1 cellular context compared by ENCODE assay signal in the genomic region with DNA sequence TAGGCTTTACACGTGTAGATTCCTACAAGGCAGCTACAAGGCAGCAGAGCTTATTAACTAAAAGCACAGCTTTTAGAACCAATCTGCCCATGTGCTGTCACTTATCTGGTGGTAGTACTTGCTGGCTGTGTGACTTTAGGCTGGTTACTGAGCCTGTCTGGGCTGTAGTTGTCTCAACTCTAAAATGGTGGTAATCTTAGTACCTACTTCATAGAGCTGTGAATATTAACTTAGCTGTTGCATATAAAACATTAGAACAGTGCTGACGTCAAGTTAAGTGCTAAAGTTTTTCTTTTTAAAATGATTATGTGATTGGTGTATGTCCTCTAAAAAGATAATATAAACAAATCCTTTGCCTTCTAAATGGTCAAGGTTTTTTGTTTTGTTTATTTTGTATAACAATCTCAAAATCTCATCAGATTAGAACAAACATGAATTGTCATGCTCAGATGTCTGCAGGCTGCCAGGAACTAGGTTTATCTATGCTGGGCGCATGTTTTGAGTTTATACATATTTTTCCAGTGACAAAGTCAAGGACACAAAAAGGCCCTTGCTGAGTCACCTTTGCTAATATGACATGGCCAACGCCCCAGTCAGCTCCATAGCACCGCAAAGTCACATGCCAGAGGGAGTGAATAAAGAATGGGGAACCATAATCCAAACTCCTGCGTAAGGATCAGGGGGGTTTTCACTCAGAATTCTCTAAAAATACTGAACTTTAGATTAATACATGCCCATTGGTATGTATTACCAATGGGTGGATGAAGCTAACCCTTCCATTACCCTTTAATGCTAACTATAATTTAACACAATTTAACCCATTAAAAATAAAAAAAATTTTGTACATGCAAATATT.
TF ChIP-seq lines count a peak whose summit lies in the region.

No MANE protein-coding gene starts in this region.

TF ChIP-seq in HepG2, 621 proteins besides CTCF, POLR2A, EP300 and RAD21 (continued from another document and continues in another):
- TF ChIP-seq, protein P1, sequence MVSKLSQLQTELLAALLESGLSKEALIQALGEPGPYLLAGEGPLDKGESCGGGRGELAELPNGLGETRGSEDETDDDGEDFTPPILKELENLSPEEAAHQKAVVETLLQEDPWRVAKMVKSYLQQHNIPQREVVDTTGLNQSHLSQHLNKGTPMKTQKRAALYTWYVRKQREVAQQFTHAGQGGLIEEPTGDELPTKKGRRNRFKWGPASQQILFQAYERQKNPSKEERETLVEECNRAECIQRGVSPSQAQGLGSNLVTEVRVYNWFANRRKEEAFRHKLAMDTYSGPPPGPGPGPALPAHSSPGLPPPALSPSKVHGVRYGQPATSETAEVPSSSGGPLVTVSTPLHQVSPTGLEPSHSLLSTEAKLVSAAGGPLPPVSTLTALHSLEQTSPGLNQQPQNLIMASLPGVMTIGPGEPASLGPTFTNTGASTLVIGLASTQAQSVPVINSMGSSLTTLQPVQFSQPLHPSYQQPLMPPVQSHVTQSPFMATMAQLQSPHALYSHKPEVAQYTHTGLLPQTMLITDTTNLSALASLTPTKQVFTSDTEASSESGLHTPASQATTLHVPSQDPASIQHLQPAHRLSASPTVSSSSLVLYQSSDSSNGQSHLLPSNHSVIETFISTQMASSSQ (IDR thresholded peaks at IDR 0.05; ENCODE audit: low read depth): no peak
- TF ChIP-seq, protein P1 (CRISPR knock-in tag; IDR thresholded peaks at IDR 0.05; ENCODE audit: borderline replicate concordance): peak; percentile 47; the same call in 1 of the 2 replicates
- TF ChIP-seq ERF (CRISPR knock-in tag; IDR thresholded peaks at IDR 0.05): peak; percentile 26; the same call in 1 of the 2 replicates
- TF ChIP-seq, protein P2, sequence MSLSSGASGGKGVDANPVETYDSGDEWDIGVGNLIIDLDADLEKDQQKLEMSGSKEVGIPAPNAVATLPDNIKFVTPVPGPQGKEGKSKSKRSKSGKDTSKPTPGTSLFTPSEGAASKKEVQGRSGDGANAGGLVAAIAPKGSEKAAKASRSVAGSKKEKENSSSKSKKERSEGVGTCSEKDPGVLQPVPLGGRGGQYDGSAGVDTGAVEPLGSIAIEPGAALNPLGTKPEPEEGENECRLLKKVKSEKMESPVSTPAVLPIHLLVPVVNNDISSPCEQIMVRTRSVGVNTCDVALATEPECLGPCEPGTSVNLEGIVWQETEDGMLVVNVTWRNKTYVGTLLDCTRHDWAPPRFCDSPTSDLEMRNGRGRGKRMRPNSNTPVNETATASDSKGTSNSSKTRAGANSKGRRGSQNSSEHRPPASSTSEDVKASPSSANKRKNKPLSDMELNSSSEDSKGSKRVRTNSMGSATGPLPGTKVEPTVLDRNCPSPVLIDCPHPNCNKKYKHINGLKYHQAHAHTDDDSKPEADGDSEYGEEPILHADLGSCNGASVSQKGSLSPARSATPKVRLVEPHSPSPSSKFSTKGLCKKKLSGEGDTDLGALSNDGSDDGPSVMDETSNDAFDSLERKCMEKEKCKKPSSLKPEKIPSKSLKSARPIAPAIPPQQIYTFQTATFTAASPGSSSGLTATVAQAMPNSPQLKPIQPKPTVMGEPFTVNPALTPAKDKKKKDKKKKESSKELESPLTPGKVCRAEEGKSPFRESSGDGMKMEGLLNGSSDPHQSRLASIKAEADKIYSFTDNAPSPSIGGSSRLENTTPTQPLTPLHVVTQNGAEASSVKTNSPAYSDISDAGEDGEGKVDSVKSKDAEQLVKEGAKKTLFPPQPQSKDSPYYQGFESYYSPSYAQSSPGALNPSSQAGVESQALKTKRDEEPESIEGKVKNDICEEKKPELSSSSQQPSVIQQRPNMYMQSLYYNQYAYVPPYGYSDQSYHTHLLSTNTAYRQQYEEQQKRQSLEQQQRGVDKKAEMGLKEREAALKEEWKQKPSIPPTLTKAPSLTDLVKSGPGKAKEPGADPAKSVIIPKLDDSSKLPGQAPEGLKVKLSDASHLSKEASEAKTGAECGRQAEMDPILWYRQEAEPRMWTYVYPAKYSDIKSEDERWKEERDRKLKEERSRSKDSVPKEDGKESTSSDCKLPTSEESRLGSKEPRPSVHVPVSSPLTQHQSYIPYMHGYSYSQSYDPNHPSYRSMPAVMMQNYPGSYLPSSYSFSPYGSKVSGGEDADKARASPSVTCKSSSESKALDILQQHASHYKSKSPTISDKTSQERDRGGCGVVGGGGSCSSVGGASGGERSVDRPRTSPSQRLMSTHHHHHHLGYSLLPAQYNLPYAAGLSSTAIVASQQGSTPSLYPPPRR (CRISPR knock-in tag; IDR thresholded peaks at IDR 0.05; ENCODE audit: borderline replicate concordance): peak; percentile 30; the same call in 1 of the 2 replicates
- TF ChIP-seq SIX1 (CRISPR knock-in tag; IDR thresholded peaks at IDR 0.05; ENCODE audit: borderline replicate concordance): no peak
- peak; percentile 7; the same call in 1 of the 2 replicates for TF ChIP-seq CREB1 (IDR thresholded peaks at IDR 0.05)
- no peak for TF ChIP-seq CREB1 (CRISPR knock-in tag; IDR thresholded peaks at IDR 0.05)
- TF ChIP-seq, protein P3, sequence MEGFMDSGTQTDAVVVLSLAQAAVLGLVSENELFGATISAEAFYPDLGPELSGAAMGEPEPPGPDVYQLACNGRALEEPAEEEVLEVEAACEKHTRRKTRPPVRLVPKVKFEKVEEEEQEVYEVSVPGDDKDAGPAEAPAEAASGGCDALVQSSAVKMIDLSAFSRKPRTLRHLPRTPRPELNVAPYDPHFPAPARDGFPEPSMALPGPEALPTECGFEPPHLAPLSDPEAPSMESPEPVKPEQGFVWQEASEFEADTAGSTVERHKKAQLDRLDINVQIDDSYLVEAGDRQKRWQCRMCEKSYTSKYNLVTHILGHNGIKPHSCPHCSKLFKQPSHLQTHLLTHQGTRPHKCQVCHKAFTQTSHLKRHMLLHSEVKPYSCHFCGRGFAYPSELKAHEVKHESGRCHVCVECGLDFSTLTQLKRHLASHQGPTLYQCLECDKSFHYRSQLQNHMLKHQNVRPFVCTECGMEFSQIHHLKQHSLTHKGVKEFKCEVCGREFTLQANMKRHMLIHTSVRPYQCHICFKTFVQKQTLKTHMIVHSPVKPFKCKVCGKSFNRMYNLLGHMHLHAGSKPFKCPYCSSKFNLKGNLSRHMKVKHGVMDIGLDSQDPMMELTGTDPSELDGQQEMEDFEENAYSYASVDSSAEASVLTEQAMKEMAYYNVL (CRISPR knock-in tag; IDR thresholded peaks at IDR 0.05; ENCODE audit: borderline replicate concordance): no peak
- TF ChIP-seq, protein P4, sequence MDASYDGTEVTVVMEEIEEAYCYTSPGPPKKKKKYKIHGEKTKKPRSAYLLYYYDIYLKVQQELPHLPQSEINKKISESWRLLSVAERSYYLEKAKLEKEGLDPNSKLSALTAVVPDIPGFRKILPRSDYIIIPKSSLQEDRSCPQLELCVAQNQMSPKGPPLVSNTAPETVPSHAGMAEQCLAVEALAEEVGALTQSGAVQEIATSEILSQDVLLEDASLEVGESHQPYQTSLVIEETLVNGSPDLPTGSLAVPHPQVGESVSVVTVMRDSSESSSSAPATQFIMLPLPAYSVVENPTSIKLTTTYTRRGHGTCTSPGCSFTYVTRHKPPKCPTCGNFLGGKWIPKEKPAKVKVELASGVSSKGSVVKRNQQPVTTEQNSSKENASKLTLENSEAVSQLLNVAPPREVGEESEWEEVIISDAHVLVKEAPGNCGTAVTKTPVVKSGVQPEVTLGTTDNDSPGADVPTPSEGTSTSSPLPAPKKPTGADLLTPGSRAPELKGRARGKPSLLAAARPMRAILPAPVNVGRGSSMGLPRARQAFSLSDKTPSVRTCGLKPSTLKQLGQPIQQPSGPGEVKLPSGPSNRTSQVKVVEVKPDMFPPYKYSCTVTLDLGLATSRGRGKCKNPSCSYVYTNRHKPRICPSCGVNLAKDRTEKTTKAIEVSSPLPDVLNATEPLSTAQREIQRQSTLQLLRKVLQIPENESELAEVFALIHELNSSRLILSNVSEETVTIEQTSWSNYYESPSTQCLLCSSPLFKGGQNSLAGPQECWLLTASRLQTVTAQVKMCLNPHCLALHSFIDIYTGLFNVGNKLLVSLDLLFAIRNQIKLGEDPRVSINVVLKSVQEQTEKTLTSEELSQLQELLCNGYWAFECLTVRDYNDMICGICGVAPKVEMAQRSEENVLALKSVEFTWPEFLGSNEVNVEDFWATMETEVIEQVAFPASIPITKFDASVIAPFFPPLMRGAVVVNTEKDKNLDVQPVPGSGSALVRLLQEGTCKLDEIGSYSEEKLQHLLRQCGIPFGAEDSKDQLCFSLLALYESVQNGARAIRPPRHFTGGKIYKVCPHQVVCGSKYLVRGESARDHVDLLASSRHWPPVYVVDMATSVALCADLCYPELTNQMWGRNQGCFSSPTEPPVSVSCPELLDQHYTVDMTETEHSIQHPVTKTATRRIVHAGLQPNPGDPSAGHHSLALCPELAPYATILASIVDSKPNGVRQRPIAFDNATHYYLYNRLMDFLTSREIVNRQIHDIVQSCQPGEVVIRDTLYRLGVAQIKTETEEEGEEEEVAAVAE (CRISPR knock-in tag; IDR thresholded peaks at IDR 0.05; ENCODE audit: borderline replicate concordance): no peak
- no peak for TF ChIP-seq ZNF616 (CRISPR knock-in tag; IDR thresholded peaks at IDR 0.05; ENCODE audit: low read depth)
- TF ChIP-seq SMAD1 (CRISPR knock-in tag; IDR thresholded peaks at IDR 0.05; ENCODE audit: borderline replicate concordance, low read depth): no peak
- peak; percentile 48 for TF ChIP-seq ZMYM3 (CRISPR knock-in tag; IDR thresholded peaks at IDR 0.05)
- TF ChIP-seq, protein P5, sequence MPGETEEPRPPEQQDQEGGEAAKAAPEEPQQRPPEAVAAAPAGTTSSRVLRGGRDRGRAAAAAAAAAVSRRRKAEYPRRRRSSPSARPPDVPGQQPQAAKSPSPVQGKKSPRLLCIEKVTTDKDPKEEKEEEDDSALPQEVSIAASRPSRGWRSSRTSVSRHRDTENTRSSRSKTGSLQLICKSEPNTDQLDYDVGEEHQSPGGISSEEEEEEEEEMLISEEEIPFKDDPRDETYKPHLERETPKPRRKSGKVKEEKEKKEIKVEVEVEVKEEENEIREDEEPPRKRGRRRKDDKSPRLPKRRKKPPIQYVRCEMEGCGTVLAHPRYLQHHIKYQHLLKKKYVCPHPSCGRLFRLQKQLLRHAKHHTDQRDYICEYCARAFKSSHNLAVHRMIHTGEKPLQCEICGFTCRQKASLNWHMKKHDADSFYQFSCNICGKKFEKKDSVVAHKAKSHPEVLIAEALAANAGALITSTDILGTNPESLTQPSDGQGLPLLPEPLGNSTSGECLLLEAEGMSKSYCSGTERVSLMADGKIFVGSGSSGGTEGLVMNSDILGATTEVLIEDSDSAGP (CRISPR knock-in tag; IDR thresholded peaks at IDR 0.05; ENCODE audit: borderline replicate concordance): no peak
- TF ChIP-seq MAFG (CRISPR knock-in tag; IDR thresholded peaks at IDR 0.05): peak; percentile 43; the same call in 1 of the 2 replicates
- TF ChIP-seq, protein P6, sequence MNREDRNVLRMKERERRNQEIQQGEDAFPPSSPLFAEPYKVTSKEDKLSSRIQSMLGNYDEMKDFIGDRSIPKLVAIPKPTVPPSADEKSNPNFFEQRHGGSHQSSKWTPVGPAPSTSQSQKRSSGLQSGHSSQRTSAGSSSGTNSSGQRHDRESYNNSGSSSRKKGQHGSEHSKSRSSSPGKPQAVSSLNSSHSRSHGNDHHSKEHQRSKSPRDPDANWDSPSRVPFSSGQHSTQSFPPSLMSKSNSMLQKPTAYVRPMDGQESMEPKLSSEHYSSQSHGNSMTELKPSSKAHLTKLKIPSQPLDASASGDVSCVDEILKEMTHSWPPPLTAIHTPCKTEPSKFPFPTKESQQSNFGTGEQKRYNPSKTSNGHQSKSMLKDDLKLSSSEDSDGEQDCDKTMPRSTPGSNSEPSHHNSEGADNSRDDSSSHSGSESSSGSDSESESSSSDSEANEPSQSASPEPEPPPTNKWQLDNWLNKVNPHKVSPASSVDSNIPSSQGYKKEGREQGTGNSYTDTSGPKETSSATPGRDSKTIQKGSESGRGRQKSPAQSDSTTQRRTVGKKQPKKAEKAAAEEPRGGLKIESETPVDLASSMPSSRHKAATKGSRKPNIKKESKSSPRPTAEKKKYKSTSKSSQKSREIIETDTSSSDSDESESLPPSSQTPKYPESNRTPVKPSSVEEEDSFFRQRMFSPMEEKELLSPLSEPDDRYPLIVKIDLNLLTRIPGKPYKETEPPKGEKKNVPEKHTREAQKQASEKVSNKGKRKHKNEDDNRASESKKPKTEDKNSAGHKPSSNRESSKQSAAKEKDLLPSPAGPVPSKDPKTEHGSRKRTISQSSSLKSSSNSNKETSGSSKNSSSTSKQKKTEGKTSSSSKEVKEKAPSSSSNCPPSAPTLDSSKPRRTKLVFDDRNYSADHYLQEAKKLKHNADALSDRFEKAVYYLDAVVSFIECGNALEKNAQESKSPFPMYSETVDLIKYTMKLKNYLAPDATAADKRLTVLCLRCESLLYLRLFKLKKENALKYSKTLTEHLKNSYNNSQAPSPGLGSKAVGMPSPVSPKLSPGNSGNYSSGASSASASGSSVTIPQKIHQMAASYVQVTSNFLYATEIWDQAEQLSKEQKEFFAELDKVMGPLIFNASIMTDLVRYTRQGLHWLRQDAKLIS (CRISPR knock-in tag; IDR thresholded peaks at IDR 0.05): no peak
- TF ChIP-seq, protein P7, sequence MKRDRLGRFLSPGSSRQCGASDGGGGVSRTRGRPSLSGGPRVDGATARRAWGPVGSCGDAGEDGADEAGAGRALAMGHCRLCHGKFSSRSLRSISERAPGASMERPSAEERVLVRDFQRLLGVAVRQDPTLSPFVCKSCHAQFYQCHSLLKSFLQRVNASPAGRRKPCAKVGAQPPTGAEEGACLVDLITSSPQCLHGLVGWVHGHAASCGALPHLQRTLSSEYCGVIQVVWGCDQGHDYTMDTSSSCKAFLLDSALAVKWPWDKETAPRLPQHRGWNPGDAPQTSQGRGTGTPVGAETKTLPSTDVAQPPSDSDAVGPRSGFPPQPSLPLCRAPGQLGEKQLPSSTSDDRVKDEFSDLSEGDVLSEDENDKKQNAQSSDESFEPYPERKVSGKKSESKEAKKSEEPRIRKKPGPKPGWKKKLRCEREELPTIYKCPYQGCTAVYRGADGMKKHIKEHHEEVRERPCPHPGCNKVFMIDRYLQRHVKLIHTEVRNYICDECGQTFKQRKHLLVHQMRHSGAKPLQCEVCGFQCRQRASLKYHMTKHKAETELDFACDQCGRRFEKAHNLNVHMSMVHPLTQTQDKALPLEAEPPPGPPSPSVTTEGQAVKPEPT (CRISPR knock-in tag; IDR thresholded peaks at IDR 0.05; ENCODE audit: low read depth): no peak
- TF ChIP-seq KDM4B (CRISPR knock-in tag; IDR thresholded peaks at IDR 0.05): no peak
- TF ChIP-seq ZNF17 (CRISPR knock-in tag; IDR thresholded peaks at IDR 0.05): no peak
- TF ChIP-seq, protein P8, sequence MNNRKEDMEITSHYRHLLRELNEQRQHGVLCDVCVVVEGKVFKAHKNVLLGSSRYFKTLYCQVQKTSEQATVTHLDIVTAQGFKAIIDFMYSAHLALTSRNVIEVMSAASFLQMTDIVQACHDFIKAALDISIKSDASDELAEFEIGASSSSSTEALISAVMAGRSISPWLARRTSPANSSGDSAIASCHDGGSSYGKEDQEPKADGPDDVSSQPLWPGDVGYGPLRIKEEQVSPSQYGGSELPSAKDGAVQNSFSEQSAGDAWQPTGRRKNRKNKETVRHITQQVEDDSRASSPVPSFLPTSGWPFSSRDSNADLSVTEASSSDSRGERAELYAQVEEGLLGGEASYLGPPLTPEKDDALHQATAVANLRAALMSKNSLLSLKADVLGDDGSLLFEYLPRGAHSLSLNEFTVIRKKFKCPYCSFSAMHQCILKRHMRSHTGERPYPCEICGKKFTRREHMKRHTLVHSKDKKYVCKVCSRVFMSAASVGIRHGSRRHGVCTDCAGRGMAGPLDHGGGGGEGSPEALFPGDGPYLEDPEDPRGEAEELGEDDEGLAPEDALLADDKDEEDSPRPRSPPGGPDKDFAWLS (CRISPR knock-in tag; IDR thresholded peaks at IDR 0.05; ENCODE audit: borderline replicate concordance): no peak
